ENCODE assay signal across 13 cellular contexts in the genomic region with DNA sequence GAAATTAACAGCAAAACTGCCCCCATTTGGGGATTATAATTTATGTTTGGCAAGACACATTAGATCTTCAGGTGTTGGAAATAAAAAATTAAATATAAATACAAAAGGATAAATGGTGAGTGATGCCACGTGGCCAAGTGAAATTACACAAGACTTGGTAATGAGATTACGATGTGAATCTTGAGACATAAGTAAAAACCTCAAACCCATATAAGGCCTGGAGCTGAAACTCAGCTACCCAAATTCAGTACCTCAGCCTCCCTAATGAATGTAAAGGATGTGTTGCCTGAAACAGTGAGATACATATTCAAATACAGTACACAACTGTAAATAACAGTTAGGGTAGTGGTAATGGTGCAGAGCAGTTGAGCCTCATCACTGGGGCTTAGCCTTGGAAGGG.
DNase-seq lines count a peak whose midpoint lies in the region; ATAC-seq and TF ChIP-seq lines count a peak whose summit lies in the region.
"Had no signal": no experiment of that assay in that cellular context is flagged by ENCODE, and none has a peak within 500 bp of the region (broad histone marks: within the 10 kb centered on the region; RNA-seq: fewer than 3 reads in every experiment).

No MANE protein-coding gene starts in this region.

- in situ Hi-C loops in GM23248 (cut with MboI): no loop called here

- no peak for ATAC-seq in PC-3
- ATAC-seq in HG03469 (IDR thresholded peaks at IDR 0.05; ENCODE audit: unreplicated experiment): no peak
- no peak for ATAC-seq in HG02678 (IDR thresholded peaks at IDR 0.05; ENCODE audit: unreplicated experiment)

- CTCF ChIA-PET in PC-3 (lab: Charles Lee): no interaction called here

- no peaks in the 10 kb centered on the region for H3K9me3 ChIP-seq in GM23248 (ENCODE audit: low read depth)
- peaks cover 3% of the 10 kb centered on the region; the same call in 1 of the 2 replicates for H3K9me3 ChIP-seq in PC-3 (ENCODE audit: low read length)
- H3K9me3 ChIP-seq: SJCRH30 had no signal

- BruUV-seq in PC-3 (replicated peaks; lab: Mats Ljungman, UMichigan): no TSS peak

- no peak overlapping the region for H3K4me2 ChIP-seq in GM23248 (ENCODE audit: unreplicated experiment)
- no peak overlapping the region for H3K4me2 ChIP-seq in PC-3 (ENCODE audit: low read length)

- H3K27me3 ChIP-seq in GM23248 (replicated peaks; ENCODE audit: insufficient read depth) (no peaks in the 10 kb centered on the region), PC-3 (ENCODE audit: low read length) (no peaks in the 10 kb centered on the region)
- H3K27me3 ChIP-seq: SJCRH30 had no signal

- H4K20me1 ChIP-seq in GM23248 (ENCODE audit: insufficient read depth): no peaks in the 10 kb centered on the region
- H4K20me1 ChIP-seq in PC-3 (ENCODE audit: low read length): no peaks in the 10 kb centered on the region

- H3K9me2 ChIP-seq in GM23248 (ENCODE audit: insufficient read depth) (no peaks in the 10 kb centered on the region), PC-3 (replicated peaks; ENCODE audit: low read length) (no peaks in the 10 kb centered on the region)

- intact Hi-C loops in PC-3 (cut with micrococcal nuclease): no loop called here

- no peaks in the 10 kb centered on the region for H3K36me3 ChIP-seq in GM23248 (ENCODE audit: low read depth)
- H3K36me3 ChIP-seq in PC-3 (ENCODE audit: low read depth, low read length): no peaks in the 10 kb centered on the region
- H3K36me3 ChIP-seq: HAP-1, SJCRH30 had no signal

- H2AFZ ChIP-seq in GM23248 (0 out of 2 replicates have a peak overlapping the region, but pooled peaks have one; percentile 43), PC-3 (ENCODE audit: low read length) (peak overlapping the region; percentile 5; the same call in 1 of the 2 replicates)

- H3K27ac ChIP-seq in GM23248 (no peak overlapping the region), PC-3 (ENCODE audit: low read length) (no peak overlapping the region)
- H3K27ac ChIP-seq: SJCRH30 had no signal

- POLR2A ChIA-PET in PC-3 (lab: Charles Lee; ENCODE audit: unreplicated experiment): no interaction called here

- H3F3A ChIP-seq in GM23248 (ENCODE audit: insufficient read depth): no peaks in the 10 kb centered on the region; the same call in 1 of the 2 replicates
- H3F3A ChIP-seq in PC-3 (ENCODE audit: low read length, unreplicated experiment): no peaks in the 10 kb centered on the region

- peak; percentile 40 for DNase-seq in GM23248
- no peak for DNase-seq in PC-3
- DNase-seq in epithelial cell of esophagus (ENCODE audit: low read depth): peak; percentile 20
- no peak for DNase-seq in stimulated activated naive CD4-positive, alpha-beta T cell (lab: John Stamatoyannopoulos, UW)
- no peak for DNase-seq in activated T-cell treated with anti-CD3 and anti-CD28 coated beads, Interleukin-2, amount 50 U/mL, for 1 hour
- DNase-seq: C1 segment of cervical spinal cord, MV-4-11, NCI-H446, NCI-H748 treated with DMSO at 0.1 percent for 48 hours, SJCRH30 had no signal

- 16% methylated on average over 2 of the region's 2 CpGs for WGBS in GM23248 (ENCODE audit: low coverage in 1 of 2, low lambda C conversion rate in 2 of 2, missing lambda C conversion rate in 2 of 2), 2 experiments

- no peak overlapping the region for H3K9ac ChIP-seq in GM23248
- H3K9ac ChIP-seq in PC-3 (ENCODE audit: low read length): no peak overlapping the region

- H3K4me3 ChIP-seq in GM23248: no peak overlapping the region
- no peak overlapping the region for H3K4me3 ChIP-seq in PC-3 (ENCODE audit: low read length)
- no peak overlapping the region for H3K4me3 ChIP-seq in epithelial cell of esophagus (ENCODE audit: low read length)
- H3K4me3 ChIP-seq: HAP-1, SJCRH30 had no signal

- peaks cover 10% of the 10 kb centered on the region; the same call in 1 of the 2 replicates for H3K4me1 ChIP-seq in GM23248 (ENCODE audit: insufficient read depth)
- H3K4me1 ChIP-seq in PC-3 (ENCODE audit: insufficient read depth, low read length): no peaks in the 10 kb centered on the region
- H3K4me1 ChIP-seq: HAP-1, SJCRH30 had no signal

- TF ChIP-seq CTCF in PC-3 (conservative IDR thresholded peaks at IDR 0.05; ENCODE audit: low read depth, low read length) (no peak), epithelial cell of esophagus (IDR thresholded peaks at IDR 0.05; ENCODE audit: insufficient read depth, low read depth, low read length, missing control alignments) (no peak)

- no peaks in the 10 kb centered on the region for H3K79me2 ChIP-seq in GM23248 (ENCODE audit: insufficient read depth)
- H3K79me2 ChIP-seq in PC-3 (ENCODE audit: low read length): no peaks in the 10 kb centered on the region

Comparison
In these comparisons a context has a peak if more than half of its experiments do, and no peak if none do; other contexts are left out.
1. DNase-seq: peak in GM23248 (single experiment) and epithelial cell of esophagus (single experiment); none in PC-3 (single experiment), stimulated activated naive CD4-positive, alpha-beta T cell (0 of 6) and activated T-cell treated with anti-CD3 and anti-CD28 coated beads, Interleukin-2, amount 50 U/mL, for 1 hour (single experiment).